Comparison of ENCODE assay signal across 7 cellular contexts in genomic region chr19:45404557-45405434, GRCh38. TPM values are rescaled to one million over a fixed set of nuclear protein-coding genes. Genes with fewer than 3 reads are reported as not detected.
A peak's percentile ranks its signal among the peaks of the same experiment; 100 is the strongest.
DNase-seq lines count a peak whose midpoint lies in the region; ATAC-seq and TF ChIP-seq lines count a peak whose summit lies in the region.

PPP1R13L (minus strand) TSS chr19:45405069; CDS start chr19:45398318, 6,751 bp downstream.

- H3K4me1 ChIP-seq in body of pancreas (peaks cover 45% of the 10 kb centered on the region), skeletal muscle tissue (ENCODE audit: control insufficient read depth in 3 of 3, insufficient read depth in 3 of 3, low read length in 3 of 3) (peaks cover 36 to 46% (median 37%) of the 10 kb centered on the region in 3 donors)

- ATAC-seq in GM18505 (IDR thresholded peaks at IDR 0.05; ENCODE audit: unreplicated experiment), result peak; percentile 13
- peak; percentile 78 for ATAC-seq in body of pancreas

- H3K9me3 ChIP-seq in SK-N-MC (ENCODE audit: low read depth, low read length) (no peaks in the 10 kb centered on the region), body of pancreas (no peaks in the 10 kb centered on the region), iPS-18c (ENCODE audit: control insufficient read depth, insufficient read depth, low read length) (no peaks in the 10 kb centered on the region), skeletal muscle tissue (ENCODE audit: control insufficient read depth in 3 of 3, low read length in 3 of 3) (no peaks in the 10 kb centered on the region)

- DNase-seq in SK-N-MC (ENCODE audit: low read depth, low spot score) (no peak), body of pancreas (peak; percentile 95 to 97 (median 96)), pons (ENCODE audit: low spot score) (no peak)

- peaks cover 2% of the 10 kb centered on the region for H3K36me3 Mint-ChIP-seq in IgD-negative memory B cell

- H3K4me3 ChIP-seq in SK-N-MC, result peak within 1 kb of the TSS; percentile 87
- H3K4me3 ChIP-seq in body of pancreas, result peak within 1 kb of the TSS; percentile 85 to 92
- peak within 1 kb of the TSS; percentile 94 for H3K4me3 ChIP-seq in iPS-18c (ENCODE audit: insufficient read depth, low read depth, low read length)
- peak within 1 kb of the TSS; percentile 87 to 98 (median 93) for H3K4me3 ChIP-seq in skeletal muscle tissue (ENCODE audit: low read length in 3 of 3)

- 2 to 4% methylated on average over 11 to 46 of the region's 46 CpGs for WGBS in body of pancreas, 2 donors

- H3K27me3 Mint-ChIP-seq in IgD-negative memory B cell, result peaks cover 29% of the 10 kb centered on the region

- H3K4me3 Mint-ChIP-seq in IgD-negative memory B cell, result peak within 1 kb of the TSS; percentile 88 to 100 (median 94)

- no peak for TF ChIP-seq POLR2A in GM18505 (IDR thresholded peaks at IDR 0.05; ENCODE audit: borderline replicate concordance, extremely low read depth, insufficient read depth, insufficient read length)
- TF ChIP-seq POLR2A in body of pancreas (IDR thresholded peaks at IDR 0.05), result peak; percentile 71 to 84 (median 78)

- TF ChIP-seq CTCF in body of pancreas (IDR thresholded peaks at IDR 0.05), result no peak

- H3K4me1 Mint-ChIP-seq in IgD-negative memory B cell, result peaks cover 15 to 20% (median 18%) of the 10 kb centered on the region in 3 donors

- H3K9me3 Mint-ChIP-seq in IgD-negative memory B cell, result no peaks in the 10 kb centered on the region

- intact Hi-C loops in body of pancreas (cut with DNase I), result no loop called here

- peak within 1 kb of the TSS; percentile 98 for H3K27ac ChIP-seq in SK-N-MC
- peak within 1 kb of the TSS; percentile 89 to 99 (median 96) for H3K27ac ChIP-seq in body of pancreas
- H3K27ac ChIP-seq in skeletal muscle tissue (ENCODE audit: low read depth, low read length), result peak within 1 kb of the TSS; percentile 93

- H3K27ac Mint-ChIP-seq in IgD-negative memory B cell, result peak within 1 kb of the TSS; percentile 85 to 94 (median 91)

- H3K27me3 ChIP-seq in body of pancreas, result no peaks in the 10 kb centered on the region
- peaks cover 0 to 22% (median 12%) of the 10 kb centered on the region in 3 donors for H3K27me3 ChIP-seq in skeletal muscle tissue (ENCODE audit: control insufficient read depth in 3 of 3, insufficient read depth in 3 of 3, low read length in 3 of 3)

- H3K36me3 ChIP-seq in SK-N-MC (ENCODE audit: insufficient read depth, low read length) (no peaks in the 10 kb centered on the region), body of pancreas (replicated peaks in 1 of 2; ENCODE audit: insufficient read depth in 1 of 2, low read depth in 2 of 2) (no peaks in the 10 kb centered on the region), skeletal muscle tissue (ENCODE audit: control insufficient read depth in 3 of 3, insufficient read depth in 3 of 3, low read length in 3 of 3) (peaks cover 0 to 5% (median 5%) of the 10 kb centered on the region in 3 donors)

- peak within 1 kb of the TSS; percentile 97 for H3K9ac ChIP-seq in SK-N-MC (ENCODE audit: insufficient read length)
- H3K9ac ChIP-seq in skeletal muscle tissue (ENCODE audit: low read depth in 1 of 3, low read length in 3 of 3), result peak within 1 kb of the TSS; percentile 75 to 91 (median 91)

RNA-seq across cellular contexts. Expression of gene PPP1R13L, which starts in this region (rescaled TPM):
- polyA plus RNA-seq in IgD-negative memory B cell, result 1.6 TPM
- total RNA-seq in body of pancreas, result 10 to 100 TPM; 26.4 to 32.9 TPM
- total RNA-seq in skeletal muscle tissue, result not detected

Comparison
In these comparisons a context has a peak if more than half of its experiments do, and no peak if none do; other contexts are left out.
1. RNA of gene PPP1R13L (total RNA-seq): 26.4 to 32.9 TPM in body of pancreas; not detected in skeletal muscle tissue (single experiment); every median in the first group is over 10 times any median in the second.
2. DNase-seq: peak in body of pancreas (4 of 4); none in SK-N-MC (single experiment) and pons (single experiment).
3. Peak in every context shown above with its lines, with median percentiles within 50 percentile points of each other: H3K27ac ChIP-seq and H3K4me3 ChIP-seq.